11 cellular contexts compared by ENCODE assay signal in the genomic region with DNA sequence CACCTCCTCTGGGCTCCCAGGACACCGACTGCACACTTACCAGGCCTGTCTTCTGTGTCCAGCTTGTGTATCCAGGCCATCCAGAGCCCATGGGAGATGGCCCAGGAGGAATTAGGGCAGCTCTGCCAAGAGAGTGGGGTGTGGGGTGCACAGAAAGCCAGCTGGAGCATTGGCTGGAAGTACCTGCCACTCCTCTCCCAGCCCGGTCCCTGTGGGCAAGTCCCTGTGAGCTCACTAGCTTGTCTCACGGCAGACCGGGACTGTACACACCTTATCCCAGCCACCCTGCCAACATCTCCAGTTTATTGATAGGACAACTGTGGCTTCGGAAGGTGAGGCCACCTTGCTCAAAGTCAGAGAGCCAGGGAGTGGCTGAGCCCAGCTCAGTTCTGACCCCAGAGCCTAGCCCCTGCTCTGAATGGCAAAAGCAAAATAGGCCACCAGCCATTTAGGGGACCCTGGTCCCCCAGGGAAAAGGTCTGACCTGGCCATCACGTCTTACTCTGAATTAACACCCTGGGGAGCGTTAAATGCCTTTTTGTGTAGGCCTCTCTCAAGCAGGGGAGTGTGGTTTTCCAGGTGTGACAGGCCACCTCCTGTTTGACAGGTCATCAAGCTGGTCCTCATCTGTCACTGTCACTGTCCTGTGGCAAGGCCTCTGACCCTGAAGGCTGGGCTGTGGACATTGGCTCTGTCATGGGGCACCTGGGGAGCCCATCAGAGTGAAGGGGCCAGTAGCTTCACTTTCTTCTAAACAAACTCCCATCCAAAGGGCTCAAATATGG. TPM values are rescaled to one million over a fixed set of nuclear protein-coding genes. Genes with fewer than 3 reads are reported as not detected.
DNase-seq lines count a peak whose midpoint lies in the region; ATAC-seq, FAIRE-seq and TF ChIP-seq lines count a peak whose summit lies in the region.
"Had no signal": no experiment of that assay in that cellular context is flagged by ENCODE, and none has a peak within 500 bp of the region (broad histone marks: within the 10 kb centered on the region; RNA-seq: fewer than 3 reads in every experiment).

No MANE protein-coding gene starts in this region.

- H3K4me2 ChIP-seq in A549 = no peak overlapping the region

- no peak for TF ChIP-seq RAD21 in A549 (conservative IDR thresholded peaks at IDR 0.05 in 1 of 2, IDR thresholded peaks at IDR 0.05 in 1 of 2)

- H3K27me3 ChIP-seq in pancreas = no peaks in the 10 kb centered on the region

- H3K4me3 ChIP-seq in A549 = no peak overlapping the region
- no peak overlapping the region for H3K4me3 ChIP-seq in pancreas

- 61% methylated on average over 6 of the region's 7 CpGs for WGBS in A549 (ENCODE audit: missing lambda C conversion rate)
- WGBS in pancreas, 2 donors = 26 to 28% methylated on average over 7 of the region's 7 CpGs

- CTCF ChIA-PET in A549 (lab: Yijun Ruan, JAX) = interaction anchor here (0.7 to 1.6 kb wide), 5 partner anchors 9 to 223 kb away, joined by 3 to 7 read pairs (median 3); partner anchors contain the start of gene ASCC2

- FAIRE-seq in A549 (lab: Jason Lieb, UNC) (no peak), pancreas (lab: Jason Lieb, UNC) (no peak)
- FAIRE-seq: GM12891 had no signal

- TF ChIP-seq EP300 in A549 (IDR thresholded peaks at IDR 0.05) = no peak

- TF ChIP-seq CTCF in A549 (IDR thresholded peaks at IDR 0.05) (no peak), pancreas (IDR thresholded peaks at IDR 0.05) (no peak)

- POLR2A ChIA-PET in A549 (lab: Yijun Ruan, JAX) = interaction anchor here (1.3 kb wide), 1 partner anchor 16 kb away, joined by 6 read pairs; the partner anchor contains the start of gene ZMAT5

- H3K4me1 ChIP-seq in A549 (peaks cover 28% of the 10 kb centered on the region), pancreas (peaks cover 51 to 65% (median 61%) of the 10 kb centered on the region in 3 donors)

- no peaks in the 10 kb centered on the region for H3K36me3 ChIP-seq in pancreas

- H3K27ac ChIP-seq in A549 (peak overlapping the region; percentile 14 to 75; a peak in 2 of 6 replicates), angular gyrus (ENCODE audit: low read depth, low read length) (peak overlapping the region; percentile 84), pancreas (peak overlapping the region; percentile 58 to 88 (median 84))

- intact Hi-C loops in Right ventricle myocardium superior (cut with DNase I) = no loop called here
- intact Hi-C loops in pancreas (cut with DNase I) = no loop called here

- H3K9me3 ChIP-seq in A549 = no peaks in the 10 kb centered on the region
- H3K9me3 ChIP-seq in pancreas = no peaks in the 10 kb centered on the region

- TF ChIP-seq POLR2A in A549 (IDR thresholded peaks at IDR 0.05; ENCODE audit: low read length) = no peak

- DNase-seq in A549 (ENCODE audit: low read depth in 1 of 2, low spot score in 1 of 2) (no peak), Right ventricle myocardium superior (peak; percentile 77), pancreas (peak; percentile 77 to 95 (median 92)), NCI-H1694 (lab: John Stamatoyannopoulos, UW) (no peak), iPS-NIHi11 (ENCODE audit: low spot score) (no peak)
- DNase-seq: activated CD4-positive, alpha-beta T cell treated with anti-CD3 and anti-CD28 coated beads for 48 hours; dermis blood vessel endothelial cell had no signal

- ATAC-seq in A549 = peak; percentile 51 to 54; a peak in 3 of 6 replicates
- ATAC-seq in Right ventricle myocardium superior (ENCODE audit: poor library complexity) = peak; percentile 78
- ATAC-seq in pancreas = peak; percentile 88 to 92 (median 92)
- ATAC-seq in HG03280 (IDR thresholded peaks at IDR 0.05; ENCODE audit: unreplicated experiment) = no peak
- no peak for ATAC-seq in HG03378 (IDR thresholded peaks at IDR 0.05; ENCODE audit: unreplicated experiment)

TF ChIP-seq in A549, 52 proteins besides CTCF, POLR2A, EP300 and RAD21:
- TF ChIP-seq CHD2 (IDR thresholded peaks at IDR 0.05; ENCODE audit: low read length, partially characterized antibody) = no peak

RNA-seq across cellular contexts. Expression of gene UQCR10, which starts 15.1 kb away (rescaled TPM):
- polyA plus RNA-seq in A549 (2011; rRNA removed) (115 and 143 TPM in 2 replicates), A549 (2017; fragmentation: RNase III; extraction: RNeasy Plus Mini Kit Qiagen cat#74134 plus additional on column Dnase treatment) (171 to 204 TPM (median 179 TPM) in 3 replicates), pancreas (100 to 1,000 TPM in 1 of 2 donors, 10 to 100 TPM in 1; 75.4 to 103 TPM)
- polyA plus RNA-seq in A549 (2012; cell fraction: cytosol; rRNA removed) = 241 and 269 TPM in 2 replicates
- polyA plus RNA-seq in A549 (2012; cell fraction: nucleus; rRNA removed) = 93.8 and 119 TPM in 2 replicates
- 87.4 and 95.5 TPM in 2 replicates for polyA minus RNA-seq in A549 (2011; rRNA and poly(A)+ RNA removed)
- total RNA-seq in Right ventricle myocardium superior (381 TPM), pancreas (10 to 100 TPM; 23.9 to 40.1 (median 31.6) TPM)

RNA-seq across cellular contexts. Expression of gene ZMAT5, which starts 15.4 kb away (rescaled TPM):
- 13.3 and 14.5 TPM in 2 replicates for polyA plus RNA-seq in A549 (2011; rRNA removed)
- polyA plus RNA-seq in A549 (2012; cell fraction: cytosol; rRNA removed) = 24.6 and 31.0 TPM in 2 replicates
- 18.2 and 25.6 TPM in 2 replicates for polyA plus RNA-seq in A549 (2012; cell fraction: nucleus; rRNA removed)
- polyA plus RNA-seq in A549 (2017; fragmentation: RNase III; extraction: RNeasy Plus Mini Kit Qiagen cat#74134 plus additional on column Dnase treatment) = 11.4 to 13.0 TPM (median 13.0 TPM) in 3 replicates
- polyA minus RNA-seq in A549 (2011; rRNA and poly(A)+ RNA removed) = 7.6 and 8.2 TPM in 2 replicates
- 20.3 TPM for total RNA-seq in Right ventricle myocardium superior
- total RNA-seq in pancreas = 10 to 100 TPM in 4 of 6 donors, 1 to 10 TPM in 2; 8.3 to 13.2 (median 10.7) TPM
- 10 to 100 TPM; 19.9 to 20.7 TPM for polyA plus RNA-seq in pancreas

RNA-seq across cellular contexts. Expression of gene ASCC2, which starts 55.8 kb away (rescaled TPM):
- polyA plus RNA-seq in A549 (2011; rRNA removed) = 31.6 and 38.0 TPM in 2 replicates
- polyA plus RNA-seq in A549 (2012; cell fraction: cytosol; rRNA removed) = 38.4 and 40.1 TPM in 2 replicates
- polyA plus RNA-seq in A549 (2012; cell fraction: nucleus; rRNA removed) = 44.8 and 50.3 TPM in 2 replicates
- 24.9 to 27.2 TPM (median 26.8 TPM) in 3 replicates for polyA plus RNA-seq in A549 (2017; fragmentation: RNase III; extraction: RNeasy Plus Mini Kit Qiagen cat#74134 plus additional on column Dnase treatment)
- 47.1 and 48.2 TPM in 2 replicates for polyA minus RNA-seq in A549 (2011; rRNA and poly(A)+ RNA removed)
- 28.5 TPM for total RNA-seq in Right ventricle myocardium superior
- total RNA-seq in pancreas = 10 to 100 TPM; 26.4 to 34.2 (median 28.7) TPM
- 10 to 100 TPM; 58.6 to 66.6 TPM for polyA plus RNA-seq in pancreas

Comparison
In these comparisons a context has a peak if more than half of its experiments do, and no peak if none do; other contexts are left out.
1. ATAC-seq: peak in A549 (2 of 2), Right ventricle myocardium superior (single experiment) and pancreas (4 of 4); none in HG03280 (single experiment) and HG03378 (single experiment).
2. DNase-seq: peak in Right ventricle myocardium superior (single experiment) and pancreas (6 of 6); none in A549 (0 of 2), NCI-H1694 (single experiment) and iPS-NIHi11 (single experiment).
3. Peak in every context shown above with its lines, with median percentiles within 50 percentile points of each other: H3K27ac ChIP-seq.